Comparison of ENCODE assay signal across 1 cellular context in genomic region chr10:103793920-103794883, GRCh38.
A peak's percentile ranks its signal among the peaks of the same experiment; 100 is the strongest.
TF ChIP-seq lines count a peak whose summit lies in the region.

No MANE protein-coding gene starts in this region.

TF ChIP-seq in HepG2, 621 proteins besides CTCF, POLR2A, EP300 and RAD21 (continued from another document and continues in another):
- TF ChIP-seq ARID4A (CRISPR knock-in tag; IDR thresholded peaks at IDR 0.05; ENCODE audit: borderline replicate concordance) (peak; percentile 86; the same call in 1 of the 2 replicates), ZNF431 (CRISPR knock-in tag; IDR thresholded peaks at IDR 0.05; ENCODE audit: borderline replicate concordance, low read depth) (peak; percentile 91; the same call in 1 of the 2 replicates), ZNF530 (CRISPR knock-in tag; IDR thresholded peaks at IDR 0.05; ENCODE audit: low read depth) (no peak), ZHX1 (CRISPR knock-in tag; IDR thresholded peaks at IDR 0.05; ENCODE audit: low read depth) (peak; percentile 59; the same call in 1 of the 2 replicates), ZSCAN22 (CRISPR knock-in tag; IDR thresholded peaks at IDR 0.05) (no peak), ZNF776 (CRISPR knock-in tag; IDR thresholded peaks at IDR 0.05) (no peak), NR2F1 (CRISPR knock-in tag; IDR thresholded peaks at IDR 0.05) (peak; percentile 59 to 91; a peak in 3 of 4 replicates), ZNF414 (CRISPR knock-in tag; IDR thresholded peaks at IDR 0.05) (peak; percentile 81; the same call in 1 of the 2 replicates), RBFOX2 (IDR thresholded peaks at IDR 0.05; ENCODE audit: low read depth, low read length) (0 out of 2 replicates have a peak, but pooled peaks have one; percentile 32), FOXK1 (CRISPR knock-in tag; IDR thresholded peaks at IDR 0.05; ENCODE audit: borderline replicate concordance, low read depth) (peak; percentile 91), ATF6 (CRISPR knock-in tag; conservative IDR thresholded peaks at IDR 0.05) (no peak), ZNF660 (CRISPR knock-in tag; IDR thresholded peaks at IDR 0.05; ENCODE audit: borderline replicate concordance, low read depth) (no peak), ZBTB7A (CRISPR knock-in tag; IDR thresholded peaks at IDR 0.05) (peak; percentile 69; the same call in 1 of the 2 replicates), TCF7 (IDR thresholded peaks at IDR 0.05; ENCODE audit: low read depth) (peak; percentile 96), NCOA5 (CRISPR knock-in tag; IDR thresholded peaks at IDR 0.05) (no peak), GATA4 (IDR thresholded peaks at IDR 0.05; ENCODE audit: borderline replicate concordance, low read depth) (peak; percentile 75; the same call in 1 of the 2 replicates), ZNF24 (IDR thresholded peaks at IDR 0.05) (no peak), TSC22D2 (CRISPR knock-in tag; IDR thresholded peaks at IDR 0.05; ENCODE audit: borderline replicate concordance) (peak; percentile 76; the same call in 1 of the 2 replicates), PBX3 (CRISPR knock-in tag; IDR thresholded peaks at IDR 0.05; ENCODE audit: borderline replicate concordance) (no peak), GABPA (IDR thresholded peaks at IDR 0.05; ENCODE audit: low read depth, low read length) (peak; percentile 17; the same call in 1 of the 2 replicates), GABPA (CRISPR knock-in tag; IDR thresholded peaks at IDR 0.05; ENCODE audit: low read depth) (peak; percentile 80), SMARCE1 (IDR thresholded peaks at IDR 0.05; ENCODE audit: borderline replicate concordance) (peak; percentile 75; the same call in 1 of the 2 replicates), ZNF563 (CRISPR knock-in tag; IDR thresholded peaks at IDR 0.05) (peak; percentile 69; the same call in 1 of the 2 replicates), TFDP2 (CRISPR knock-in tag; IDR thresholded peaks at IDR 0.05) (peak; percentile 51), ZNF143 (CRISPR knock-in tag; IDR thresholded peaks at IDR 0.05) (no peak), ZNF318 (CRISPR knock-in tag; IDR thresholded peaks at IDR 0.05) (peak; percentile 96), MIXL1 (CRISPR knock-in tag; IDR thresholded peaks at IDR 0.05) (peak; percentile 99), KMT2A (CRISPR knock-in tag; IDR thresholded peaks at IDR 0.05) (0 out of 2 replicates have a peak, but pooled peaks have one; percentile 68), ZNF891 (CRISPR knock-in tag; IDR thresholded peaks at IDR 0.05) (peak; percentile 42; the same call in 1 of the 2 replicates), KLF11 (CRISPR knock-in tag; IDR thresholded peaks at IDR 0.05) (no peak), ZNF761 (CRISPR knock-in tag; conservative IDR thresholded peaks at IDR 0.05) (peak; percentile 93), ZNF205 (CRISPR knock-in tag; IDR thresholded peaks at IDR 0.05) (peak; percentile 97), ELF1 (CRISPR knock-in tag; IDR thresholded peaks at IDR 0.05) (peak; percentile 91), PPARG (CRISPR knock-in tag; conservative IDR thresholded peaks at IDR 0.05) (peak; percentile 94), KDM6A (CRISPR knock-in tag; IDR thresholded peaks at IDR 0.05; ENCODE audit: low read depth) (peak; percentile 100), ZNF772 (CRISPR knock-in tag; IDR thresholded peaks at IDR 0.05) (peak; percentile 94), ZNF616 (CRISPR knock-in tag; IDR thresholded peaks at IDR 0.05; ENCODE audit: low read depth) (no peak), TCF7L2 (IDR thresholded peaks at IDR 0.05; ENCODE audit: low read depth, low read length) (peak; percentile 66; the same call in 1 of the 2 replicates), PTBP1 (IDR thresholded peaks at IDR 0.05; ENCODE audit: low read depth, low read length, poor library complexity, severe bottlenecking) (no peak), ZNF607 (CRISPR knock-in tag; IDR thresholded peaks at IDR 0.05; ENCODE audit: borderline replicate concordance) (peak; percentile 84)
